Comparison of ENCODE assay signal across 27 cellular contexts in genomic region chr6:13605634-13606033, GRCh38.
"Had no signal": no experiment of that assay in that cellular context is flagged by ENCODE, and none has a peak within 500 bp of the region (broad histone marks: within the 10 kb centered on the region; RNA-seq: fewer than 3 reads in every experiment).

No MANE protein-coding gene starts in this region.

- DNase-seq: colonic mucosa; cortex of kidney; effector CD8-positive, alpha-beta T cell; effector memory CD8-positive, alpha-beta T cell; endodermal cell; erythroblast; esophagus squamous epithelium; foreskin fibroblast; gastrocnemius medialis; glutamatergic neuron; head of caudate nucleus; heart right ventricle; hippocampal formation; left cardiac atrium; left lung; left ventricle myocardium superior; lower lobe of right lung; mesenchymal stem cell; mucosa of descending colon; naive B cell had no signal

- H3K4me3 ChIP-seq: colonic mucosa, esophagus squamous epithelium, gastrocnemius medialis, heart right ventricle, left lung, lower lobe of right lung, mucosa of descending colon had no signal

- H3K27ac ChIP-seq: colonic mucosa, epithelial cell of prostate, esophagus squamous epithelium, gastrocnemius medialis, heart right ventricle, left lung, lower lobe of right lung had no signal

- H3K4me1 Mint-ChIP-seq: endodermal cell, mesothelial cell of epicardium, naive B cell had no signal

- H3K9me3 Mint-ChIP-seq: dendritic cell treated with granulocyte-macrophage colony-stimulating factor and Interleukin-4, amounts not matched to agents 40 ng/mL and 50 ng/mL, for 4 days; effector memory CD8-positive, alpha-beta T cell; endodermal cell; mesothelial cell of epicardium; naive B cell had no signal

- H3K27me3 Mint-ChIP-seq: dendritic cell treated with granulocyte-macrophage colony-stimulating factor and Interleukin-4, amounts not matched to agents 40 ng/mL and 50 ng/mL, for 4 days; effector memory CD8-positive, alpha-beta T cell; naive B cell had no signal

- H3K9me3 ChIP-seq: colonic mucosa, esophagus squamous epithelium, gastrocnemius medialis, heart right ventricle, left lung, lower lobe of right lung, mucosa of descending colon had no signal

- H3K36me3 ChIP-seq: colonic mucosa had no signal

- FAIRE-seq: endometrium, islet of Langerhans, keratinocyte had no signal

- H3K4me1 ChIP-seq: colonic mucosa, esophagus squamous epithelium, gastrocnemius medialis, left lung, lower lobe of right lung had no signal

- H3K4me3 Mint-ChIP-seq: dendritic cell treated with granulocyte-macrophage colony-stimulating factor and Interleukin-4, amounts not matched to agents 40 ng/mL and 50 ng/mL, for 4 days; effector memory CD8-positive, alpha-beta T cell; endodermal cell; mesothelial cell of epicardium had no signal

- H3K27me3 ChIP-seq: colonic mucosa, esophagus squamous epithelium, gastrocnemius medialis, heart right ventricle, left lung had no signal

- ATAC-seq: effector memory CD8-positive, alpha-beta T cell; esophagus mucosa; gastrocnemius medialis; heart right ventricle; left cardiac atrium; left lung; left ventricle myocardium superior; lower lobe of right lung; mucosa of descending colon had no signal

- H3K27ac Mint-ChIP-seq: dendritic cell treated with granulocyte-macrophage colony-stimulating factor and Interleukin-4, amounts not matched to agents 40 ng/mL and 50 ng/mL, for 4 days; effector memory CD8-positive, alpha-beta T cell; endodermal cell; mesothelial cell of epicardium had no signal
